ENCODE assay signal across 2 cellular contexts in the genomic region with DNA sequence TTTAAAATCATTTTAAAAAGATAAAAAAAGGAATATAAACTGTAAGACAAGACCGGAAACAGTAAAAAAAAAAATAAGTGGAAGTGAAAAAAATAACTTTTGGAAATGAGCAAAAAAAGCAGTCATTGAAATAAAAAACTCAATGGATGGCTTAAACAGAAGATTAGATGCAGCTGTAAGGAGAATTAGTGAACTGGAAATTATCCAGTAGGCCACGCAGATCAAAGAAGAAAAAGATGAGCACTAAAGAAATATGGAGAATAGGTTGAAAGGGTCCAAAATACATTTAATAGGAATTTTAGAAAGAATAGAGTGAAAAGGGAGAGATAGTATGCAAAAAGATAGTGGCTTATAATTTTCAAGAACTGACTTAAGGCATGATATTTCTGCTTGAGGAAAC.
TF ChIP-seq lines count a peak whose summit lies in the region.

No MANE protein-coding gene starts in this region.

TF ChIP-seq in GM23338, 12 proteins besides CTCF, POLR2A, EP300 and RAD21:
- no peak for TF ChIP-seq NANOG (IDR thresholded peaks at IDR 0.05; ENCODE audit: borderline replicate concordance)
- TF ChIP-seq, protein P1, sequence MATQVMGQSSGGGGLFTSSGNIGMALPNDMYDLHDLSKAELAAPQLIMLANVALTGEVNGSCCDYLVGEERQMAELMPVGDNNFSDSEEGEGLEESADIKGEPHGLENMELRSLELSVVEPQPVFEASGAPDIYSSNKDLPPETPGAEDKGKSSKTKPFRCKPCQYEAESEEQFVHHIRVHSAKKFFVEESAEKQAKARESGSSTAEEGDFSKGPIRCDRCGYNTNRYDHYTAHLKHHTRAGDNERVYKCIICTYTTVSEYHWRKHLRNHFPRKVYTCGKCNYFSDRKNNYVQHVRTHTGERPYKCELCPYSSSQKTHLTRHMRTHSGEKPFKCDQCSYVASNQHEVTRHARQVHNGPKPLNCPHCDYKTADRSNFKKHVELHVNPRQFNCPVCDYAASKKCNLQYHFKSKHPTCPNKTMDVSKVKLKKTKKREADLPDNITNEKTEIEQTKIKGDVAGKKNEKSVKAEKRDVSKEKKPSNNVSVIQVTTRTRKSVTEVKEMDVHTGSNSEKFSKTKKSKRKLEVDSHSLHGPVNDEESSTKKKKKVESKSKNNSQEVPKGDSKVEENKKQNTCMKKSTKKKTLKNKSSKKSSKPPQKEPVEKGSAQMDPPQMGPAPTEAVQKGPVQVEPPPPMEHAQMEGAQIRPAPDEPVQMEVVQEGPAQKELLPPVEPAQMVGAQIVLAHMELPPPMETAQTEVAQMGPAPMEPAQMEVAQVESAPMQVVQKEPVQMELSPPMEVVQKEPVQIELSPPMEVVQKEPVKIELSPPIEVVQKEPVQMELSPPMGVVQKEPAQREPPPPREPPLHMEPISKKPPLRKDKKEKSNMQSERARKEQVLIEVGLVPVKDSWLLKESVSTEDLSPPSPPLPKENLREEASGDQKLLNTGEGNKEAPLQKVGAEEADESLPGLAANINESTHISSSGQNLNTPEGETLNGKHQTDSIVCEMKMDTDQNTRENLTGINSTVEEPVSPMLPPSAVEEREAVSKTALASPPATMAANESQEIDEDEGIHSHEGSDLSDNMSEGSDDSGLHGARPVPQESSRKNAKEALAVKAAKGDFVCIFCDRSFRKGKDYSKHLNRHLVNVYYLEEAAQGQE (IDR thresholded peaks at IDR 0.05; ENCODE audit: unreplicated experiment): no peak
- TF ChIP-seq, protein P2, sequence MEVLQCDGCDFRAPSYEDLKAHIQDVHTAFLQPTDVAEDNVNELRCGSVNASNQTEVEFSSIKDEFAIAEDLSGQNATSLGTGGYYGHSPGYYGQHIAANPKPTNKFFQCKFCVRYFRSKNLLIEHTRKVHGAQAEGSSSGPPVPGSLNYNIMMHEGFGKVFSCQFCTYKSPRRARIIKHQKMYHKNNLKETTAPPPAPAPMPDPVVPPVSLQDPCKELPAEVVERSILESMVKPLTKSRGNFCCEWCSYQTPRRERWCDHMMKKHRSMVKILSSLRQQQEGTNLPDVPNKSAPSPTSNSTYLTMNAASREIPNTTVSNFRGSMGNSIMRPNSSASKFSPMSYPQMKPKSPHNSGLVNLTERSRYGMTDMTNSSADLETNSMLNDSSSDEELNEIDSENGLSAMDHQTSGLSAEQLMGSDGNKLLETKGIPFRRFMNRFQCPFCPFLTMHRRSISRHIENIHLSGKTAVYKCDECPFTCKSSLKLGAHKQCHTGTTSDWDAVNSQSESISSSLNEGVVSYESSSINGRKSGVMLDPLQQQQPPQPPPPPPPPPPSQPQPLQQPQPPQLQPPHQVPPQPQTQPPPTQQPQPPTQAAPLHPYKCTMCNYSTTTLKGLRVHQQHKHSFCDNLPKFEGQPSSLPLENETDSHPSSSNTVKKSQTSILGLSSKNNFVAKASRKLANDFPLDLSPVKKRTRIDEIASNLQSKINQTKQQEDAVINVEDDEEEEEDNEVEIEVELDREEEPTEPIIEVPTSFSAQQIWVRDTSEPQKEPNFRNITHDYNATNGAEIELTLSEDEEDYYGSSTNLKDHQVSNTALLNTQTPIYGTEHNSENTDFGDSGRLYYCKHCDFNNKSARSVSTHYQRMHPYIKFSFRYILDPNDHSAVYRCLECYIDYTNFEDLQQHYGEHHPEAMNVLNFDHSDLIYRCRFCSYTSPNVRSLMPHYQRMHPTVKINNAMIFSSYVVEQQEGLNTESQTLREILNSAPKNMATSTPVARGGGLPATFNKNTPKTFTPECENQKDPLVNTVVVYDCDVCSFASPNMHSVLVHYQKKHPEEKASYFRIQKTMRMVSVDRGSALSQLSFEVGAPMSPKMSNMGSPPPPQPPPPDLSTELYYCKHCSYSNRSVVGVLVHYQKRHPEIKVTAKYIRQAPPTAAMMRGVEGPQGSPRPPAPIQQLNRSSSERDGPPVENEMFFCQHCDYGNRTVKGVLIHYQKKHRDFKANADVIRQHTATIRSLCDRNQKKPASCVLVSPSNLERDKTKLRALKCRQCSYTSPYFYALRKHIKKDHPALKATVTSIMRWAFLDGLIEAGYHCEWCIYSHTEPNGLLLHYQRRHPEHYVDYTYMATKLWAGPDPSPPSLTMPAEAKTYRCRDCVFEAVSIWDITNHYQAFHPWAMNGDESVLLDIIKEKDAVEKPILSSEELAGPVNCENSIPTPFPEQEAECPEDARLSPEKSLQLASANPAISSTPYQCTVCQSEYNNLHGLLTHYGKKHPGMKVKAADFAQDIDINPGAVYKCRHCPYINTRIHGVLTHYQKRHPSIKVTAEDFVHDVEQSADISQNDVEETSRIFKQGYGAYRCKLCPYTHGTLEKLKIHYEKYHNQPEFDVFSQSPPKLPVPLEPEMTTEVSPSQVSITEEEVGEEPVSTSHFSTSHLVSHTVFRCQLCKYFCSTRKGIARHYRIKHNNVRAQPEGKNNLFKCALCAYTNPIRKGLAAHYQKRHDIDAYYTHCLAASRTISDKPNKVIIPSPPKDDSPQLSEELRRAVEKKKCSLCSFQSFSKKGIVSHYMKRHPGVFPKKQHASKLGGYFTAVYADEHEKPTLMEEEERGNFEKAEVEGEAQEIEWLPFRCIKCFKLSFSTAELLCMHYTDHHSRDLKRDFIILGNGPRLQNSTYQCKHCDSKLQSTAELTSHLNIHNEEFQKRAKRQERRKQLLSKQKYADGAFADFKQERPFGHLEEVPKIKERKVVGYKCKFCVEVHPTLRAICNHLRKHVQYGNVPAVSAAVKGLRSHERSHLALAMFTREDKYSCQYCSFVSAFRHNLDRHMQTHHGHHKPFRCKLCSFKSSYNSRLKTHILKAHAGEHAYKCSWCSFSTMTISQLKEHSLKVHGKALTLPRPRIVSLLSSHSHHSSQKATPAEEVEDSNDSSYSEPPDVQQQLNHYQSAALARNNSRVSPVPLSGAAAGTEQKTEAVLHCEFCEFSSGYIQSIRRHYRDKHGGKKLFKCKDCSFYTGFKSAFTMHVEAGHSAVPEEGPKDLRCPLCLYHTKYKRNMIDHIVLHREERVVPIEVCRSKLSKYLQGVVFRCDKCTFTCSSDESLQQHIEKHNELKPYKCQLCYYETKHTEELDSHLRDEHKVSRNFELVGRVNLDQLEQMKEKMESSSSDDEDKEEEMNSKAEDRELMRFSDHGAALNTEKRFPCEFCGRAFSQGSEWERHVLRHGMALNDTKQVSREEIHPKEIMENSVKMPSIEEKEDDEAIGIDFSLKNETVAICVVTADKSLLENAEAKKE (CRISPR knock-in tag; IDR thresholded peaks at IDR 0.05): no peak
- TF ChIP-seq POLR2AphosphoS5 (IDR thresholded peaks at IDR 0.05; ENCODE audit: low read depth): no peak
- no peak for TF ChIP-seq EZH2phosphoT487 (IDR thresholded peaks at IDR 0.05; ENCODE audit: unreplicated experiment)

TF ChIP-seq in GM12878, 131 proteins besides CTCF, POLR2A, EP300 and RAD21:
- TF ChIP-seq TAF1 (IDR thresholded peaks at IDR 0.05; ENCODE audit: borderline replicate concordance, low read depth, low read length) (no peak), NRF1 (conservative IDR thresholded peaks at IDR 0.05; ENCODE audit: low read depth, low read length) (no peak), CBX3 (IDR thresholded peaks at IDR 0.05; ENCODE audit: borderline replicate concordance, low read depth) (0 out of 2 replicates have a peak, but pooled peaks have one; percentile 61), ZNF217 (IDR thresholded peaks at IDR 0.05) (0 out of 2 replicates have a peak, but pooled peaks have one; percentile 40)
